ENCODE assay signal across 11 cellular contexts in genomic region chr10:35040761-35041501, GRCh38. TPM values are rescaled to one million over a fixed set of nuclear protein-coding genes. Genes with fewer than 3 reads are reported as not detected.
DNase-seq lines count a peak whose midpoint lies in the region; ATAC-seq and TF ChIP-seq lines count a peak whose summit lies in the region.
"Had no signal": no experiment of that assay in that cellular context is flagged by ENCODE, and none has a peak within 500 bp of the region (broad histone marks: within the 10 kb centered on the region; RNA-seq: fewer than 3 reads in every experiment).

No MANE protein-coding gene starts in this region.

- TF ChIP-seq CTCF in endothelial cell (IDR thresholded peaks at IDR 0.05; ENCODE audit: unreplicated experiment) = no peak
- TF ChIP-seq CTCF in neural progenitor cell (IDR thresholded peaks at IDR 0.05) = no peak

- H3K4me1 Mint-ChIP-seq in endothelial cell (ENCODE audit: unreplicated experiment) (peaks cover 6% of the 10 kb centered on the region), neural progenitor cell (peaks cover 22% of the 10 kb centered on the region)

- peak overlapping the region; percentile 34 for H3K27ac Mint-ChIP-seq in endothelial cell (ENCODE audit: unreplicated experiment)
- peak overlapping the region; percentile 8 for H3K27ac Mint-ChIP-seq in neural progenitor cell

- H2AFZ ChIP-seq in neural progenitor cell (replicated peaks) = no peak overlapping the region

- no peaks in the 10 kb centered on the region for H3K27me3 ChIP-seq in neural progenitor cell
- H3K27me3 ChIP-seq: ascending aorta, right lobe of liver had no signal

- H3K27me3 Mint-ChIP-seq in endothelial cell (ENCODE audit: unreplicated experiment) = peaks cover 2% of the 10 kb centered on the region
- no peaks in the 10 kb centered on the region for H3K27me3 Mint-ChIP-seq in neural progenitor cell (ENCODE audit: insufficient read depth, low read depth)

- H3K27ac ChIP-seq in neural progenitor cell = peak overlapping the region; percentile 51
- H3K27ac ChIP-seq: ascending aorta, right lobe of liver had no signal

- H4K20me1 ChIP-seq in neural progenitor cell (ENCODE audit: low read depth) = peaks cover 15% of the 10 kb centered on the region

- H3K36me3 Mint-ChIP-seq in endothelial cell (ENCODE audit: low read depth, unreplicated experiment) (peaks cover 22% of the 10 kb centered on the region), neural progenitor cell (peaks cover 15% of the 10 kb centered on the region)

- H3K4me3 ChIP-seq in neural progenitor cell = no peak overlapping the region
- H3K4me3 ChIP-seq: ascending aorta, right lobe of liver had no signal

- no peaks in the 10 kb centered on the region for H3K9me3 ChIP-seq in neural progenitor cell (ENCODE audit: low read depth)
- H3K9me3 ChIP-seq: ascending aorta, right lobe of liver had no signal

- H3K4me1 ChIP-seq in neural progenitor cell = peaks cover 15% of the 10 kb centered on the region
- H3K4me1 ChIP-seq: ascending aorta had no signal

- no peaks in the 10 kb centered on the region for H3K79me2 ChIP-seq in neural progenitor cell (ENCODE audit: low read depth)

- H3K4me3 Mint-ChIP-seq in endothelial cell (ENCODE audit: unreplicated experiment) (no peak overlapping the region), neural progenitor cell (peak overlapping the region; percentile 7)

- ATAC-seq in GM19023 (IDR thresholded peaks at IDR 0.05; ENCODE audit: unreplicated experiment) = no peak

- H3K4me2 ChIP-seq in neural progenitor cell = peak overlapping the region; percentile 20

- peaks cover 18% of the 10 kb centered on the region for H3F3A ChIP-seq in neural progenitor cell (ENCODE audit: low read depth)

- no peak overlapping the region for H3K9ac ChIP-seq in neural progenitor cell

- H3K9me3 Mint-ChIP-seq in endothelial cell (ENCODE audit: unreplicated experiment) (no peaks in the 10 kb centered on the region), neural progenitor cell (no peaks in the 10 kb centered on the region)

- peak; percentile 78 for DNase-seq in EL
- DNase-seq in NCI-H82 (lab: John Stamatoyannopoulos, UW) = peak; percentile 69
- no peak for DNase-seq in endothelial cell (ENCODE audit: low spot score)
- peak; percentile 75 for DNase-seq in neural progenitor cell (ENCODE audit: low spot score)
- DNase-seq in UCSD-AML1 (lab: John Stamatoyannopoulos, UW; ENCODE audit: unreplicated experiment) = no peak
- no peak for DNase-seq in activated CD8-positive, alpha-beta memory T cell treated with anti-CD3 and anti-CD28 coated beads, Interleukin-2, amount 50 U/mL, for 48 hours
- no peak for DNase-seq in stimulated activated CD8-positive, alpha-beta memory T cell treated with anti-CD3 and anti-CD28 coated beads, Interleukin-4, amount 100 ng/mL, for 48 hours
- DNase-seq: activated CD4-positive, alpha-beta T cell treated with anti-CD3 and anti-CD28 coated beads for 4 hours; right lobe of liver had no signal

- H3K36me3 ChIP-seq in neural progenitor cell = peaks cover 16% of the 10 kb centered on the region

RNA-seq across cellular contexts. Expression of gene CUL2, which starts 49.2 kb away (rescaled TPM):
- 43.4 TPM for total RNA-seq in endothelial cell (ENCODE audit: unreplicated experiment)
- total RNA-seq in neural progenitor cell (ENCODE audit: low replicate concordance) = 29.7 and 40.3 TPM in 2 replicates

Comparison
In these comparisons a context has a peak if more than half of its experiments do, and no peak if none do; other contexts are left out.
1. DNase-seq: peak in EL (single experiment), NCI-H82 (single experiment) and neural progenitor cell (single experiment); none in endothelial cell (single experiment), UCSD-AML1 (single experiment), activated CD8-positive, alpha-beta memory T cell treated with anti-CD3 and anti-CD28 coated beads, Interleukin-2, amount 50 U/mL, for 48 hours (single experiment) and stimulated activated CD8-positive, alpha-beta memory T cell treated with anti-CD3 and anti-CD28 coated beads, Interleukin-4, amount 100 ng/mL, for 48 hours (single experiment).